In genomic region chr17:16363749-16364536, GRCh38 we compare ENCODE assay signal across 8 cellular contexts. TPM values are rescaled to one million over a fixed set of nuclear protein-coding genes. Genes with fewer than 3 reads are reported as not detected.
DNase-seq lines count a peak whose midpoint lies in the region; ATAC-seq, FAIRE-seq and TF ChIP-seq lines count a peak whose summit lies in the region.

No MANE protein-coding gene starts in this region.

- H3K27ac ChIP-seq in C4-2B = no peak overlapping the region

- H3K4me3 ChIP-seq in LNCaP clone FGC (ENCODE audit: low read depth, low read length) = no peak overlapping the region

- in situ Hi-C loops in SK-MEL-5 (cut with HindIII; ENCODE audit: low pct_unique_long_range_greater_than_20kb, low sequenced_read_pairs) = no loop called here

- DNase-seq in LNCaP clone FGC (ENCODE audit: low read depth) (no peak), SK-MEL-5 (ENCODE audit: low read depth, low spot score) (peak; percentile 82), globus pallidus (ENCODE audit: low spot score) (peak; percentile 83), posterior cingulate gyrus (peak; percentile 50 to 96 (median 82)), urothelium cell line (ENCODE audit: low spot score) (peak; percentile 62)
- DNase-seq in activated gamma-delta T cell treated with anti-CD3 and anti-CD28 coated beads, Interleukin-2, amount 50 U/mL, for 16 hours (ENCODE audit: low read depth) = peak; percentile 71

- intact Hi-C loops in posterior cingulate gyrus (cut with DNase I) = loop anchor here (1.0 to 5.0 kb wide), 2 partner anchors 73 to 157 kb away; no protein-coding TSS in a partner anchor

- peak; percentile 74 for ATAC-seq in GM19452 (IDR thresholded peaks at IDR 0.05; ENCODE audit: unreplicated experiment)

- peak; percentile 98 for TF ChIP-seq CTCF in C4-2B (conservative IDR thresholded peaks at IDR 0.05)
- peak; percentile 93 for TF ChIP-seq CTCF in LNCaP clone FGC (IDR thresholded peaks at IDR 0.05; ENCODE audit: control insufficient read depth, extremely low read depth, insufficient read depth)

- FAIRE-seq in urothelium cell line (lab: Jason Lieb, UNC) = no peak

RNA-seq across cellular contexts. Expression of gene CENPV, which starts 10.7 kb away (rescaled TPM):
- total RNA-seq in SK-MEL-5 (2014; rRNA removed; shearing (Covaris generic)) = 3.5 and 7.2 TPM in 2 replicates
- 4.5 and 4.6 TPM in 2 replicates for polyA plus RNA-seq in SK-MEL-5 (2015; cell fraction: cytosol; rRNA removed)
- polyA plus RNA-seq in SK-MEL-5 (2015; cell fraction: nucleus; rRNA removed) = 7.5 and 16.7 TPM in 2 replicates

RNA-seq across cellular contexts. Expression of gene UBB, which starts 16.9 kb away (rescaled TPM):
- total RNA-seq in SK-MEL-5 (2014; rRNA removed; shearing (Covaris generic)) = 7,095 and 8,296 TPM in 2 replicates
- 3,041 and 4,491 TPM in 2 replicates for polyA plus RNA-seq in SK-MEL-5 (2015; cell fraction: cytosol; rRNA removed)
- polyA plus RNA-seq in SK-MEL-5 (2015; cell fraction: nucleus; rRNA removed) = 448 and 525 TPM in 2 replicates

RNA-seq across cellular contexts. Expression of gene TRPV2, which starts 51.4 kb away (rescaled TPM):
- total RNA-seq in SK-MEL-5 (2014; rRNA removed; shearing (Covaris generic)) = 208 and 236 TPM in 2 replicates
- polyA plus RNA-seq in SK-MEL-5 (2015; cell fraction: cytosol; rRNA removed) = 191 and 204 TPM in 2 replicates
- polyA plus RNA-seq in SK-MEL-5 (2015; cell fraction: nucleus; rRNA removed) = 139 and 188 TPM in 2 replicates
